ENCODE assay signal across 9 cellular contexts in genomic region chr15:77030042-77030927, GRCh38. TPM values are rescaled to one million over a fixed set of nuclear protein-coding genes. Genes with fewer than 3 reads are reported as not detected.
DNase-seq lines count a peak whose midpoint lies in the region; ATAC-seq, FAIRE-seq and TF ChIP-seq lines count a peak whose summit lies in the region.
"Had no signal": no experiment of that assay in that cellular context is flagged by ENCODE, and none has a peak within 500 bp of the region (broad histone marks: within the 10 kb centered on the region; RNA-seq: fewer than 3 reads in every experiment).

No MANE protein-coding gene starts in this region.

- FAIRE-seq in small intestine (lab: Jason Lieb, UNC) = no peak

- ATAC-seq in GM23338 (peak; percentile 29), foreskin keratinocyte (peak; percentile 54)

- H3K27ac ChIP-seq in GM23338 (ENCODE audit: low read depth) (no peak overlapping the region), Peyer's patch (peak overlapping the region in 1 of 4 donors; percentile 12), foreskin keratinocyte (no peak overlapping the region), small intestine (ENCODE audit: low read depth in 1 of 2, low read length in 1 of 2) (no peak overlapping the region)
- H3K27ac ChIP-seq: tibial nerve had no signal

- TF ChIP-seq POLR2A in Peyer's patch (IDR thresholded peaks at IDR 0.05) = no peak

- H3K9me3 Mint-ChIP-seq in GM23338 = no peaks in the 10 kb centered on the region

- H3K9me3 ChIP-seq in Peyer's patch (no peaks in the 10 kb centered on the region), small intestine (ENCODE audit: control insufficient read depth, low read depth) (no peaks in the 10 kb centered on the region)
- H3K9me3 ChIP-seq: tibial nerve had no signal

- TF ChIP-seq CTCF in GM23338 (conservative IDR thresholded peaks at IDR 0.05; ENCODE audit: low read depth in 2 of 2) = no peak
- TF ChIP-seq CTCF in Peyer's patch (IDR thresholded peaks at IDR 0.05) = no peak
- no peak for TF ChIP-seq CTCF in foreskin keratinocyte (conservative IDR thresholded peaks at IDR 0.05)
- TF ChIP-seq CTCF in GM10248 (IDR thresholded peaks at IDR 0.05; ENCODE audit: control extremely low read depth, extremely low read depth, low read depth, missing control alignments) = no peak

- CTCF ChIA-PET in GM10248 (lab: Yijun Ruan, JAX) = interaction anchor here (0.9 to 9.4 kb wide), 9 partner anchors 13 to 513 kb away, joined by 4 to 88 read pairs (median 9); no protein-coding TSS in a partner anchor

- no peaks in the 10 kb centered on the region for H3K79me2 ChIP-seq in GM23338 (replicated peaks; ENCODE audit: insufficient read depth)

- no peak overlapping the region for H2AFZ ChIP-seq in GM23338

- WGBS in small intestine, 3 donors = 65 to 76% (median 73%) methylated on average over 21 to 22 of the region's 22 CpGs

- peaks cover 31% of the 10 kb centered on the region for H3K27me3 Mint-ChIP-seq in GM23338 (ENCODE audit: insufficient read depth, low read depth, poor library complexity)

- DNase-seq in GM23338 (ENCODE audit: low spot score) (peak; percentile 54), Peyer's patch (peak; percentile 14 to 73 (median 59)), foreskin keratinocyte (no peak), small intestine (peak; percentile 52), GM10248 (ENCODE audit: extremely low spot score) (no peak), GM19240 (ENCODE audit: insufficient read length, low spot score) (no peak), cortex of kidney (lab: John Stamatoyannopoulos, UW) (no peak)
- DNase-seq: effector CD4-positive, alpha-beta T cell had no signal

- no peak overlapping the region for H3K4me3 Mint-ChIP-seq in GM23338

- H3K27ac Mint-ChIP-seq in GM23338 = no peak overlapping the region

- H3K4me2 ChIP-seq in GM23338 = no peak overlapping the region

- no peaks in the 10 kb centered on the region for H4K20me1 ChIP-seq in GM23338 (replicated peaks; ENCODE audit: insufficient read depth)

- no peaks in the 10 kb centered on the region for H3K9me2 ChIP-seq in GM23338 (ENCODE audit: insufficient read depth)

- POLR2A ChIA-PET in GM10248 (lab: Yijun Ruan, JAX) = no interaction called here

- H3K4me1 ChIP-seq in GM23338 (ENCODE audit: insufficient read depth) = no peaks in the 10 kb centered on the region; the same call in 1 of the 2 replicates
- peaks cover 0 to 15% (median 0%) of the 10 kb centered on the region in 4 donors for H3K4me1 ChIP-seq in Peyer's patch
- H3K4me1 ChIP-seq in foreskin keratinocyte = no peaks in the 10 kb centered on the region
- no peaks in the 10 kb centered on the region for H3K4me1 ChIP-seq in small intestine (ENCODE audit: control insufficient read depth in 2 of 2, insufficient read depth in 1 of 2, low read depth in 1 of 2, low read length in 1 of 2)

- H3K4me1 Mint-ChIP-seq in GM23338 = peaks cover 15% of the 10 kb centered on the region

- H3K27me3 ChIP-seq in GM23338 (ENCODE audit: insufficient read depth) (0 out of 2 replicates have a peak, but pooled peaks cover 4% of the 10 kb centered on the region), Peyer's patch (no peaks in the 10 kb centered on the region), foreskin keratinocyte (no peaks in the 10 kb centered on the region), small intestine (ENCODE audit: control insufficient read depth in 2 of 2, insufficient read depth in 2 of 2, low read length in 2 of 2) (no peaks in the 10 kb centered on the region)

- H3K36me3 ChIP-seq in GM23338 (ENCODE audit: insufficient read depth) (no peaks in the 10 kb centered on the region), Peyer's patch (no peaks in the 10 kb centered on the region), small intestine (ENCODE audit: control insufficient read depth in 2 of 2, insufficient read depth in 2 of 2, low read length in 2 of 2) (no peaks in the 10 kb centered on the region)
- H3K36me3 ChIP-seq: tibial nerve had no signal

- no peak overlapping the region for H3K4me3 ChIP-seq in GM23338
- H3K4me3 ChIP-seq in Peyer's patch = no peak overlapping the region
- no peak overlapping the region for H3K4me3 ChIP-seq in small intestine (ENCODE audit: low read depth in 1 of 2, low read length in 2 of 2)
- H3K4me3 ChIP-seq: tibial nerve had no signal

- no peaks in the 10 kb centered on the region for H3K36me3 Mint-ChIP-seq in GM23338 (ENCODE audit: low read depth)

- H3F3A ChIP-seq in GM23338 (replicated peaks; ENCODE audit: low read depth) = no peaks in the 10 kb centered on the region

TF ChIP-seq in GM23338, 12 proteins besides CTCF, POLR2A, EP300 and RAD21:
- TF ChIP-seq, protein P1, sequence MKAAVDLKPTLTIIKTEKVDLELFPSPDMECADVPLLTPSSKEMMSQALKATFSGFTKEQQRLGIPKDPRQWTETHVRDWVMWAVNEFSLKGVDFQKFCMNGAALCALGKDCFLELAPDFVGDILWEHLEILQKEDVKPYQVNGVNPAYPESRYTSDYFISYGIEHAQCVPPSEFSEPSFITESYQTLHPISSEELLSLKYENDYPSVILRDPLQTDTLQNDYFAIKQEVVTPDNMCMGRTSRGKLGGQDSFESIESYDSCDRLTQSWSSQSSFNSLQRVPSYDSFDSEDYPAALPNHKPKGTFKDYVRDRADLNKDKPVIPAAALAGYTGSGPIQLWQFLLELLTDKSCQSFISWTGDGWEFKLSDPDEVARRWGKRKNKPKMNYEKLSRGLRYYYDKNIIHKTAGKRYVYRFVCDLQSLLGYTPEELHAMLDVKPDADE (IDR thresholded peaks at IDR 0.05) = no peak
- TF ChIP-seq EZH2 (IDR thresholded peaks at IDR 0.05; ENCODE audit: low read depth, unreplicated experiment) (no peak), STAT1 (IDR thresholded peaks at IDR 0.05; ENCODE audit: unreplicated experiment) (no peak), CREB1 (CRISPR knock-in tag; IDR thresholded peaks at IDR 0.05; ENCODE audit: low read depth) (no peak), POLR2AphosphoS5 (IDR thresholded peaks at IDR 0.05; ENCODE audit: low read depth) (no peak), EZH2phosphoT487 (IDR thresholded peaks at IDR 0.05; ENCODE audit: unreplicated experiment) (no peak), ZNF331 (CRISPR knock-in tag; IDR thresholded peaks at IDR 0.05; ENCODE audit: low read depth) (no peak), ZNF114 (CRISPR knock-in tag; IDR thresholded peaks at IDR 0.05) (no peak), JUNB (IDR thresholded peaks at IDR 0.05; ENCODE audit: unreplicated experiment) (no peak)

RNA-seq across cellular contexts. Expression of gene PSTPIP1, which starts 35.4 kb away (rescaled TPM):
- 0.19 and 0.80 TPM in 2 replicates for total RNA-seq in GM23338 (2014; rRNA removed; shearing (Covaris generic))
- 3.7 TPM in 2 replicates for polyA plus RNA-seq in GM23338 (2016; fragmentation: Nextera tagmentation; extraction: Ambion mirVana)
- total RNA-seq in Peyer's patch = 10 to 100 TPM in 3 of 4 donors, 1 to 10 TPM in 1; 6.3 to 40.4 (median 19.5) TPM
- 6.6 and 7.1 TPM in 2 replicates for total RNA-seq in foreskin keratinocyte
- 5.4 and 7.0 TPM in 2 replicates for polyA plus RNA-seq in foreskin keratinocyte
- polyA plus RNA-seq in small intestine = 10 to 100 TPM in 1 of 3 donors, 1 to 10 TPM in 2; 1.8 to 17.0 (median 4.1) TPM

RNA-seq across cellular contexts. Expression of gene TSPAN3, which starts 40.6 kb away (rescaled TPM):
- total RNA-seq in GM23338 (2014; rRNA removed; shearing (Covaris generic)) = 135 and 159 TPM in 2 replicates
- polyA plus RNA-seq in GM23338 (2016; fragmentation: Nextera tagmentation; extraction: Ambion mirVana) = 72.2 and 72.5 TPM in 2 replicates
- total RNA-seq in Peyer's patch = 100 to 1,000 TPM in 3 of 4 donors, 10 to 100 TPM in 1; 92.4 to 778 (median 563) TPM
- total RNA-seq in foreskin keratinocyte = 107 and 123 TPM in 2 replicates
- 86.5 and 108 TPM in 2 replicates for polyA plus RNA-seq in foreskin keratinocyte
- 100 to 1,000 TPM; 263 to 352 (median 334) TPM for polyA plus RNA-seq in small intestine

Comparison
In these comparisons a context has a peak if more than half of its experiments do, and no peak if none do; other contexts are left out.
1. DNase-seq: peak in GM23338 (single experiment), Peyer's patch (3 of 3) and small intestine (single experiment); none in foreskin keratinocyte (0 of 2), GM10248 (single experiment), GM19240 (single experiment) and cortex of kidney (single experiment).